Comparison of ENCODE assay signal across 15 cellular contexts in the genomic region with DNA sequence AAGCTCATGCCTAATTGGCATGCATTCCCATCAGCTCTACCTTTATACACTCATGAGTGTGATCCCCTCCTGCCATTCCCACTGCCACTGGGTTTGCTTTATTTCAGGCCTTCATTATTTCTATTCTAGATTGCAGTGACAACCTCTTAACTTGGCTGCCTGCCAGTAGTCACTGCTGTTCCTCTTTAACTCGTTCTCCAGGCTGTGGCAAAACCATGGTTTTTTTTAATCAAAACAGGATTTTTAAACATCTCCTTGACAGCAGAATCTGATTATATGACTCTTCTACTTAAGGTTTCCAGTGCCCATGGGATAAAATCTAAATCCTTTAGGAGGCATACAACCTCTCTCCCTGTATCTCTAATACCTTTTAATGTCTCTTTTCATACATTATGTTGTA.
A peak's percentile ranks its signal among the peaks of the same experiment; 100 is the strongest.
DNase-seq lines count a peak whose midpoint lies in the region; ATAC-seq and TF ChIP-seq lines count a peak whose summit lies in the region.
"Had no signal": no experiment of that assay in that cellular context is flagged by ENCODE, and none has a peak within 500 bp of the region (broad histone marks: within the 10 kb centered on the region; RNA-seq: fewer than 3 reads in every experiment).

No MANE protein-coding gene starts in this region.

- no peaks in the 10 kb centered on the region for H3K27me3 Mint-ChIP-seq in CD14-positive monocyte (ENCODE audit: low read depth in 3 of 3)
- H3K27me3 Mint-ChIP-seq: activated naive CD8-positive, alpha-beta T cell; naive B cell had no signal

- H3K36me3 ChIP-seq in hepatocyte (replicated peaks; ENCODE audit: insufficient read depth, low read depth), result no peaks in the 10 kb centered on the region
- H3K36me3 ChIP-seq in vagina, result no peaks in the 10 kb centered on the region
- H3K36me3 ChIP-seq: MG63, right atrium auricular region had no signal

- no peak overlapping the region for H3K4me2 ChIP-seq in hepatocyte

- H3K36me3 Mint-ChIP-seq in CD14-positive monocyte, result no peaks in the 10 kb centered on the region
- H3K36me3 Mint-ChIP-seq: activated naive CD8-positive, alpha-beta T cell; naive B cell had no signal

- whole genome bisulfite sequencing in hepatocyte (ENCODE audit: low lambda C conversion rate, missing lambda C conversion rate), result 27% methylated on average over 1 of the region's 1 CpG

- peaks cover 0 to 1% (median 0%) of the 10 kb centered on the region in 7 donors for H3K9me3 Mint-ChIP-seq in CD14-positive monocyte

- no peaks in the 10 kb centered on the region for H3K79me2 ChIP-seq in hepatocyte

- TF ChIP-seq POLR2A in vagina (IDR thresholded peaks at IDR 0.05), result no peak

- TF ChIP-seq CTCF in hepatocyte (IDR thresholded peaks at IDR 0.05; ENCODE audit: poor library complexity) (no peak), CD14-positive monocyte (IDR thresholded peaks at IDR 0.05) (no peak), vagina (IDR thresholded peaks at IDR 0.05) (no peak)

- intact Hi-C loops in CD14-positive monocyte (cut with micrococcal nuclease), result no loop called here
- intact Hi-C loops in vagina (cut with DNase I), result no loop called here

- H3K27ac ChIP-seq in hepatocyte, result no peak overlapping the region
- no peak overlapping the region for H3K27ac ChIP-seq in vagina
- H3K27ac ChIP-seq: right atrium auricular region had no signal

- no peak overlapping the region for H3K27ac Mint-ChIP-seq in CD14-positive monocyte
- H3K27ac Mint-ChIP-seq: activated naive CD8-positive, alpha-beta T cell; naive B cell had no signal

- H3K27me3 ChIP-seq in hepatocyte (no peaks in the 10 kb centered on the region), vagina (no peaks in the 10 kb centered on the region)
- H3K27me3 ChIP-seq: MG63, right atrium auricular region had no signal

- ATAC-seq in SK-N-SH treated with all-trans-retinoic acid at 6 μM for 48 hours, result peak; percentile 66
- ATAC-seq: left lobe of liver had no signal

- H4K20me1 ChIP-seq in hepatocyte (ENCODE audit: insufficient read depth, poor library complexity, severe bottlenecking), result no peaks in the 10 kb centered on the region

- H3K9me3 ChIP-seq in hepatocyte (ENCODE audit: low read depth) (no peaks in the 10 kb centered on the region), vagina (no peaks in the 10 kb centered on the region)
- H3K9me3 ChIP-seq: MG63, right atrium auricular region had no signal

- H3K4me1 ChIP-seq in hepatocyte (ENCODE audit: insufficient read depth), result no peaks in the 10 kb centered on the region
- no peaks in the 10 kb centered on the region for H3K4me1 ChIP-seq in vagina
- H3K4me1 ChIP-seq: right atrium auricular region had no signal

- H3K9me2 ChIP-seq in hepatocyte (replicated peaks; ENCODE audit: insufficient read depth), result no peaks in the 10 kb centered on the region

- H3K4me3 Mint-ChIP-seq in CD14-positive monocyte, result no peak overlapping the region
- H3K4me3 Mint-ChIP-seq: activated naive CD8-positive, alpha-beta T cell; naive B cell had no signal

- DNase-seq in DMS153 (lab: John Stamatoyannopoulos, UW) (peak; percentile 1), NCI-H1105 (lab: John Stamatoyannopoulos, UW) (peak; percentile 1), hepatocyte (ENCODE audit: low spot score) (peak; percentile 8), CD14-positive monocyte (ENCODE audit: low spot score) (no peak), vagina (ENCODE audit: extremely low spot score in 2 of 2) (no peak)
- DNase-seq in effector CD8-positive, alpha-beta T cell (lab: John Stamatoyannopoulos, UW), result no peak
- DNase-seq in activated naive CD4-positive, alpha-beta T cell (lab: John Stamatoyannopoulos, UW), result no peak
- DNase-seq: erythroblast; MG63; naive B cell; stimulated activated CD4-positive, alpha-beta T cell treated with anti-CD3 and anti-CD28 coated beads, Interleukin-2, amount 100 ng/mL, for 24 hours had no signal

- H3K4me3 ChIP-seq in hepatocyte (no peak overlapping the region), vagina (no peak overlapping the region)
- H3K4me3 ChIP-seq: MG63, right atrium auricular region had no signal

- no peak overlapping the region for H2AFZ ChIP-seq in hepatocyte

- H3K4me1 Mint-ChIP-seq in CD14-positive monocyte, result no peaks in the 10 kb centered on the region
- H3K4me1 Mint-ChIP-seq: naive B cell had no signal

TF ChIP-seq in SK-N-SH treated with all-trans-retinoic acid at 6 μM for 48 hours, 23 proteins besides CTCF, POLR2A, EP300 and RAD21:
- TF ChIP-seq TCF4 (CRISPR knock-in tag; IDR thresholded peaks at IDR 0.05; ENCODE audit: borderline replicate concordance) (peak; percentile 30; the same call in 1 of the 2 replicates), ZNF8 (CRISPR knock-in tag; IDR thresholded peaks at IDR 0.05) (0 out of 2 replicates have a peak, but pooled peaks have one; percentile 49), OSR1 (CRISPR knock-in tag; IDR thresholded peaks at IDR 0.05) (no peak), GLIS3 (CRISPR knock-in tag; IDR thresholded peaks at IDR 0.05) (no peak), ARNTL (CRISPR knock-in tag; IDR thresholded peaks at IDR 0.05; ENCODE audit: borderline replicate concordance, low read depth) (no peak)
- TF ChIP-seq, protein P1, sequence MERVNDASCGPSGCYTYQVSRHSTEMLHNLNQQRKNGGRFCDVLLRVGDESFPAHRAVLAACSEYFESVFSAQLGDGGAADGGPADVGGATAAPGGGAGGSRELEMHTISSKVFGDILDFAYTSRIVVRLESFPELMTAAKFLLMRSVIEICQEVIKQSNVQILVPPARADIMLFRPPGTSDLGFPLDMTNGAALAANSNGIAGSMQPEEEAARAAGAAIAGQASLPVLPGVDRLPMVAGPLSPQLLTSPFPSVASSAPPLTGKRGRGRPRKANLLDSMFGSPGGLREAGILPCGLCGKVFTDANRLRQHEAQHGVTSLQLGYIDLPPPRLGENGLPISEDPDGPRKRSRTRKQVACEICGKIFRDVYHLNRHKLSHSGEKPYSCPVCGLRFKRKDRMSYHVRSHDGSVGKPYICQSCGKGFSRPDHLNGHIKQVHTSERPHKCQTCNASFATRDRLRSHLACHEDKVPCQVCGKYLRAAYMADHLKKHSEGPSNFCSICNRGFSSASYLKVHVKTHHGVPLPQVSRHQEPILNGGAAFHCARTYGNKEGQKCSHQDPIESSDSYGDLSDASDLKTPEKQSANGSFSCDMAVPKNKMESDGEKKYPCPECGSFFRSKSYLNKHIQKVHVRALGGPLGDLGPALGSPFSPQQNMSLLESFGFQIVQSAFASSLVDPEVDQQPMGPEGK (CRISPR knock-in tag; IDR thresholded peaks at IDR 0.05; ENCODE audit: borderline replicate concordance), result no peak
- TF ChIP-seq, protein P2, sequence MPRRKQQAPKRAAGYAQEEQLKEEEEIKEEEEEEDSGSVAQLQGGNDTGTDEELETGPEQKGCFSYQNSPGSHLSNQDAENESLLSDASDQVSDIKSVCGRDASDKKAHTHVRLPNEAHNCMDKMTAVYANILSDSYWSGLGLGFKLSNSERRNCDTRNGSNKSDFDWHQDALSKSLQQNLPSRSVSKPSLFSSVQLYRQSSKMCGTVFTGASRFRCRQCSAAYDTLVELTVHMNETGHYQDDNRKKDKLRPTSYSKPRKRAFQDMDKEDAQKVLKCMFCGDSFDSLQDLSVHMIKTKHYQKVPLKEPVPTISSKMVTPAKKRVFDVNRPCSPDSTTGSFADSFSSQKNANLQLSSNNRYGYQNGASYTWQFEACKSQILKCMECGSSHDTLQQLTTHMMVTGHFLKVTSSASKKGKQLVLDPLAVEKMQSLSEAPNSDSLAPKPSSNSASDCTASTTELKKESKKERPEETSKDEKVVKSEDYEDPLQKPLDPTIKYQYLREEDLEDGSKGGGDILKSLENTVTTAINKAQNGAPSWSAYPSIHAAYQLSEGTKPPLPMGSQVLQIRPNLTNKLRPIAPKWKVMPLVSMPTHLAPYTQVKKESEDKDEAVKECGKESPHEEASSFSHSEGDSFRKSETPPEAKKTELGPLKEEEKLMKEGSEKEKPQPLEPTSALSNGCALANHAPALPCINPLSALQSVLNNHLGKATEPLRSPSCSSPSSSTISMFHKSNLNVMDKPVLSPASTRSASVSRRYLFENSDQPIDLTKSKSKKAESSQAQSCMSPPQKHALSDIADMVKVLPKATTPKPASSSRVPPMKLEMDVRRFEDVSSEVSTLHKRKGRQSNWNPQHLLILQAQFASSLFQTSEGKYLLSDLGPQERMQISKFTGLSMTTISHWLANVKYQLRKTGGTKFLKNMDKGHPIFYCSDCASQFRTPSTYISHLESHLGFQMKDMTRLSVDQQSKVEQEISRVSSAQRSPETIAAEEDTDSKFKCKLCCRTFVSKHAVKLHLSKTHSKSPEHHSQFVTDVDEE (CRISPR knock-in tag; IDR thresholded peaks at IDR 0.05), result peak; percentile 52; the same call in 1 of the 2 replicates
TF ChIP-seq in SK-N-SH treated with all-trans-retinoic acid at 6 μM for 48 hours: peak in this region for 3.

Comparison
In these comparisons a context has a peak if more than half of its experiments do, and no peak if none do; other contexts are left out.
1. DNase-seq: peak in DMS153 (single experiment), NCI-H1105 (single experiment) and hepatocyte (single experiment); none in effector CD8-positive, alpha-beta T cell (single experiment), activated naive CD4-positive, alpha-beta T cell (0 of 4), CD14-positive monocyte (single experiment) and vagina (0 of 2).